ENCODE assay signal across 1 cellular context in the genomic region with DNA sequence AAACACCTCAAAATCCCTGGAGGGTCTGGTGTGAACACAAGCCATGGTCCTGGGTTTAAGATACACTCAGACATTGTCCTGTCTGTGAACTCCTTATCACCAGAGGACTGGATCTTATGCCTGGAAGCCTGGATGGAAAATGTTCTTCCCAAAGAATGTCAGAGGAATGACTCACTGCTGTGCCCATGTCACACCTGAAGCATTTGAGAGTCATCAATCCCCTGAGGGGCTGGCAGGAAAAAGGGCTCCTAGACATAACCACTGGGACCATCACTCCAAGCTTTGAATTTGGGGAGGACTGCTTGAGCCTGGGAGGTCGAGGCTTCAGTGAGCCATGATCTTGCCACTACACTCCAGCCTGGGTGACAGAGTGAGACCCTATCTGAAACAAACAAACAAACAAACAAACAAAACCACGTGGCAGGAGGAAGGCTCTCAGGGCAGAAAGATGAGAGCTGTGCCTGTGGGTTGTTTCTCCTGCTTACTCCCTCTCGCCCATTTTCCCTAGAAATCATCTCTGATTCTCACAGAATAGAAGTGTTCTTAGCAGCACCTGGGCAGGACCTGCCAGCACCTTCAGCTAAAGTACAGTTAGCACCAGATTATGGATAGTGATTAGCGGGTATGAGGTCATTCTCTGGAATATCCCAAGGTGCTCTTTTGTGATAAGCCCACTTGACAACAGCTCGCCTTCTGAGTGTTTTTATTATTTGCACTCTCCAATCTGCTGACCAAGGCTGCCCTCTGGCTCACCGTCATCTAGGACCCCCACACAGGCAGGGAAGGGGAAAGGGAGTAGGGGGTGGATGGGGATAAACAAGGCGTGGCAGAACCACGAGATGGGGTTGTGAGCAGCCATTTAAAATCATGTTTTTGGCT.
A peak's percentile ranks its signal among the peaks of the same experiment; 100 is the strongest.
TF ChIP-seq lines count a peak whose summit lies in the region.

No MANE protein-coding gene starts in this region.

TF ChIP-seq in K562, 482 proteins besides CTCF, POLR2A, EP300 and RAD21 (continued from another document and continues in another):
- TF ChIP-seq, protein P1, sequence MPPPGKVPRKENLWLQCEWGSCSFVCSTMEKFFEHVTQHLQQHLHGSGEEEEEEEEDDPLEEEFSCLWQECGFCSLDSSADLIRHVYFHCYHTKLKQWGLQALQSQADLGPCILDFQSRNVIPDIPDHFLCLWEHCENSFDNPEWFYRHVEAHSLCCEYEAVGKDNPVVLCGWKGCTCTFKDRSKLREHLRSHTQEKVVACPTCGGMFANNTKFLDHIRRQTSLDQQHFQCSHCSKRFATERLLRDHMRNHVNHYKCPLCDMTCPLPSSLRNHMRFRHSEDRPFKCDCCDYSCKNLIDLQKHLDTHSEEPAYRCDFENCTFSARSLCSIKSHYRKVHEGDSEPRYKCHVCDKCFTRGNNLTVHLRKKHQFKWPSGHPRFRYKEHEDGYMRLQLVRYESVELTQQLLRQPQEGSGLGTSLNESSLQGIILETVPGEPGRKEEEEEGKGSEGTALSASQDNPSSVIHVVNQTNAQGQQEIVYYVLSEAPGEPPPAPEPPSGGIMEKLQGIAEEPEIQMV (tag; conservative IDR thresholded peaks at IDR 0.05; ENCODE audit: low read depth) = no peak
- TF ChIP-seq NR2C2 (CRISPR knock-in tag; IDR thresholded peaks at IDR 0.05) = no peak
- TF ChIP-seq NR2C2 (tag; IDR thresholded peaks at IDR 0.05) = no peak
- no peak for TF ChIP-seq PCBP1 (IDR thresholded peaks at IDR 0.05; ENCODE audit: low read depth, low read length, poor library complexity, severe bottlenecking)
- TF ChIP-seq CC2D1A (IDR thresholded peaks at IDR 0.05) = peak; percentile 45; the same call in 1 of the 2 replicates
- TF ChIP-seq ZFP30 (CRISPR knock-in tag; IDR thresholded peaks at IDR 0.05; ENCODE audit: borderline replicate concordance) = no peak
- TF ChIP-seq ZNF717 (CRISPR knock-in tag; IDR thresholded peaks at IDR 0.05) = no peak
- TF ChIP-seq CHCHD3 (CRISPR knock-in tag; IDR thresholded peaks at IDR 0.05) = no peak
- peak; percentile 30; the same call in 1 of the 2 replicates for TF ChIP-seq NCOA1 (IDR thresholded peaks at IDR 0.05; ENCODE audit: low read depth)
- 0 out of 2 replicates have a peak, but pooled peaks have one; percentile 43 for TF ChIP-seq NBN (IDR thresholded peaks at IDR 0.05; ENCODE audit: low read depth)
- peak; percentile 95 for TF ChIP-seq ZBTB7A (IDR thresholded peaks at IDR 0.05; ENCODE audit: borderline replicate concordance, control insufficient read depth, low read depth, low read length)
- TF ChIP-seq HDAC6 (IDR thresholded peaks at IDR 0.05; ENCODE audit: low read depth, low read length) = no peak
- peak; percentile 95 for TF ChIP-seq ARID1B (IDR thresholded peaks at IDR 0.05)
- TF ChIP-seq KAT2B (IDR thresholded peaks at IDR 0.05; ENCODE audit: low read depth, low read length) = no peak
- TF ChIP-seq EP400 (IDR thresholded peaks at IDR 0.05) = no peak
- TF ChIP-seq ZNF507 (tag; conservative IDR thresholded peaks at IDR 0.05) = no peak
- TF ChIP-seq RBM39 (optimal IDR thresholded peaks at IDR 0.05; ENCODE audit: low read depth, low read length) = no peak
- no peak for TF ChIP-seq PRPF4 (IDR thresholded peaks at IDR 0.05; ENCODE audit: insufficient read depth, low read depth, low read length, poor library complexity, severe bottlenecking)
- TF ChIP-seq MAFG (tag; conservative IDR thresholded peaks at IDR 0.05) = no peak
- TF ChIP-seq HDAC1 (IDR thresholded peaks at IDR 0.05) = 0 out of 4 replicates have a peak, but pooled peaks of 1 of the 2 experiments have one; percentile 23
- no peak for TF ChIP-seq THAP12 (CRISPR knock-in tag; IDR thresholded peaks at IDR 0.05)
- TF ChIP-seq ADNP (tag; IDR thresholded peaks at IDR 0.05) = no peak
- no peak for TF ChIP-seq XRCC3 (IDR thresholded peaks at IDR 0.05)
- no peak for TF ChIP-seq PHTF2 (CRISPR knock-in tag; IDR thresholded peaks at IDR 0.05)
- peak; percentile 90 for TF ChIP-seq TAL1 (IDR thresholded peaks at IDR 0.05)
- no peak for TF ChIP-seq ZNF282 (CRISPR knock-in tag; IDR thresholded peaks at IDR 0.05)
- no peak for TF ChIP-seq KDM2B (CRISPR knock-in tag; IDR thresholded peaks at IDR 0.05)
- no peak for TF ChIP-seq ZNF24 (IDR thresholded peaks at IDR 0.05)
- TF ChIP-seq BCOR (IDR thresholded peaks at IDR 0.05) = no peak
- no peak for TF ChIP-seq PURB (CRISPR knock-in tag; IDR thresholded peaks at IDR 0.05; ENCODE audit: low read depth)
- no peak for TF ChIP-seq ZNF696 (CRISPR knock-in tag; conservative IDR thresholded peaks at IDR 0.05)
- no peak for TF ChIP-seq THRB (CRISPR knock-in tag; conservative IDR thresholded peaks at IDR 0.05)
- TF ChIP-seq NFE2L1 (tag; IDR thresholded peaks at IDR 0.05; ENCODE audit: borderline replicate concordance, low read depth) = no peak
- no peak for TF ChIP-seq ZNF274 (IDR thresholded peaks at IDR 0.05; ENCODE audit: borderline replicate concordance, low read depth, low read length)
- TF ChIP-seq ZNF449 (CRISPR knock-in tag; IDR thresholded peaks at IDR 0.05) = no peak
- TF ChIP-seq ZNF79 (CRISPR knock-in tag; IDR thresholded peaks at IDR 0.05; ENCODE audit: low read depth) = no peak
- peak; percentile 89 for TF ChIP-seq SMARCA4 (IDR thresholded peaks at IDR 0.05)
- 0 out of 2 replicates have a peak, but pooled peaks have one; percentile 14 for TF ChIP-seq ZBTB17 (CRISPR knock-in tag; IDR thresholded peaks at IDR 0.05)
- TF ChIP-seq, protein P2, sequence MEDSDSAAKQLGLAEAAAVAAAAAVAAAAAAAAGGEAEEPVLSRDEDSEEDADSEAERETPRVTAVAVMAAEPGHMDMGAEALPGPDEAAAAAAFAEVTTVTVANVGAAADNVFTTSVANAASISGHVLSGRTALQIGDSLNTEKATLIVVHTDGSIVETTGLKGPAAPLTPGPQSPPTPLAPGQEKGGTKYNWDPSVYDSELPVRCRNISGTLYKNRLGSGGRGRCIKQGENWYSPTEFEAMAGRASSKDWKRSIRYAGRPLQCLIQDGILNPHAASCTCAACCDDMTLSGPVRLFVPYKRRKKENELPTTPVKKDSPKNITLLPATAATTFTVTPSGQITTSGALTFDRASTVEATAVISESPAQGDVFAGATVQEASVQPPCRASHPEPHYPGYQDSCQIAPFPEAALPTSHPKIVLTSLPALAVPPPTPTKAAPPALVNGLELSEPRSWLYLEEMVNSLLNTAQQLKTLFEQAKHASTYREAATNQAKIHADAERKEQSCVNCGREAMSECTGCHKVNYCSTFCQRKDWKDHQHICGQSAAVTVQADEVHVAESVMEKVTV (CRISPR knock-in tag; IDR thresholded peaks at IDR 0.05) = peak; percentile 9; the same call in 1 of the 2 replicates
- TF ChIP-seq KLF6 (CRISPR knock-in tag; IDR thresholded peaks at IDR 0.05; ENCODE audit: borderline replicate concordance) = no peak
- no peak for TF ChIP-seq CHD2 (IDR thresholded peaks at IDR 0.05; ENCODE audit: low read depth, low read length)
- no peak for TF ChIP-seq NCOA2 (IDR thresholded peaks at IDR 0.05; ENCODE audit: partially characterized antibody in 2 of 2)
- no peak for TF ChIP-seq RBM14 (IDR thresholded peaks at IDR 0.05; ENCODE audit: borderline replicate concordance, insufficient read depth, low read depth, low read length)
- no peak for TF ChIP-seq ZNF75A (CRISPR knock-in tag; IDR thresholded peaks at IDR 0.05)
- TF ChIP-seq ZNF586 (CRISPR knock-in tag; conservative IDR thresholded peaks at IDR 0.05) = no peak
- no peak for TF ChIP-seq E2F3 (CRISPR knock-in tag; IDR thresholded peaks at IDR 0.05)
- no peak for TF ChIP-seq CREB5 (CRISPR knock-in tag; IDR thresholded peaks at IDR 0.05)
- TF ChIP-seq, protein P3, sequence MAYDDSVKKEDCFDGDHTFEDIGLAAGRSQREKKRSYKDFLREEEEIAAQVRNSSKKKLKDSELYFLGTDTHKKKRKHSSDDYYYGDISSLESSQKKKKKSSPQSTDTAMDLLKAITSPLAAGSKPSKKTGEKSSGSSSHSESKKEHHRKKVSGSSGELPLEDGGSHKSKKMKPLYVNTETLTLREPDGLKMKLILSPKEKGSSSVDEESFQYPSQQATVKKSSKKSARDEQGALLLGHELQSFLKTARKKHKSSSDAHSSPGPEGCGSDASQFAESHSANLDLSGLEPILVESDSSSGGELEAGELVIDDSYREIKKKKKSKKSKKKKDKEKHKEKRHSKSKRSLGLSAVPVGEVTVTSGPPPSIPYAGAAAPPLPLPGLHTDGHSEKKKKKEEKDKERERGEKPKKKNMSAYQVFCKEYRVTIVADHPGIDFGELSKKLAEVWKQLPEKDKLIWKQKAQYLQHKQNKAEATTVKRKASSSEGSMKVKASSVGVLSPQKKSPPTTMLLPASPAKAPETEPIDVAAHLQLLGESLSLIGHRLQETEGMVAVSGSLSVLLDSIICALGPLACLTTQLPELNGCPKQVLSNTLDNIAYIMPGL (CRISPR knock-in tag; IDR thresholded peaks at IDR 0.05) = no peak
- no peak for TF ChIP-seq SIX5 (IDR thresholded peaks at IDR 0.05; ENCODE audit: borderline replicate concordance in 1 of 2, insufficient read depth in 1 of 2, low read depth in 1 of 2, low read length in 2 of 2)
- no peak for TF ChIP-seq OTX1 (CRISPR knock-in tag; IDR thresholded peaks at IDR 0.05)
- peak in 1 of 2 experiments; percentile 45; a peak in 1 of 4 replicates for TF ChIP-seq TBL1XR1 (IDR thresholded peaks at IDR 0.05; ENCODE audit: low read length in 2 of 2)
- TF ChIP-seq, protein P4, sequence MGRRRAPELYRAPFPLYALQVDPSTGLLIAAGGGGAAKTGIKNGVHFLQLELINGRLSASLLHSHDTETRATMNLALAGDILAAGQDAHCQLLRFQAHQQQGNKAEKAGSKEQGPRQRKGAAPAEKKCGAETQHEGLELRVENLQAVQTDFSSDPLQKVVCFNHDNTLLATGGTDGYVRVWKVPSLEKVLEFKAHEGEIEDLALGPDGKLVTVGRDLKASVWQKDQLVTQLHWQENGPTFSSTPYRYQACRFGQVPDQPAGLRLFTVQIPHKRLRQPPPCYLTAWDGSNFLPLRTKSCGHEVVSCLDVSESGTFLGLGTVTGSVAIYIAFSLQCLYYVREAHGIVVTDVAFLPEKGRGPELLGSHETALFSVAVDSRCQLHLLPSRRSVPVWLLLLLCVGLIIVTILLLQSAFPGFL (CRISPR knock-in tag; IDR thresholded peaks at IDR 0.05) = no peak
- no peak for TF ChIP-seq TOE1 (IDR thresholded peaks at IDR 0.05; ENCODE audit: borderline replicate concordance)
- TF ChIP-seq TOE1 (CRISPR knock-in tag; IDR thresholded peaks at IDR 0.05; ENCODE audit: borderline replicate concordance, low read depth) = no peak
- no peak for TF ChIP-seq ZNF121 (CRISPR knock-in tag; conservative IDR thresholded peaks at IDR 0.05)
- TF ChIP-seq SMARCC2 (IDR thresholded peaks at IDR 0.05; ENCODE audit: low read depth) = peak; percentile 84
- TF ChIP-seq PCBP2 (IDR thresholded peaks at IDR 0.05; ENCODE audit: low read depth, low read length, poor library complexity, severe bottlenecking) = no peak
- TF ChIP-seq HEY1 (CRISPR knock-in tag; IDR thresholded peaks at IDR 0.05; ENCODE audit: borderline replicate concordance) = no peak
- TF ChIP-seq CREBBP (IDR thresholded peaks at IDR 0.05; ENCODE audit: low read depth, low read length) = no peak
